ENCODE assay signal across 15 cellular contexts in genomic region chr9:76586555-76587314, GRCh38.
DNase-seq lines count a peak whose midpoint lies in the region; ATAC-seq and TF ChIP-seq lines count a peak whose summit lies in the region.
"Had no signal": no experiment of that assay in that cellular context is flagged by ENCODE, and none has a peak within 500 bp of the region (broad histone marks: within the 10 kb centered on the region; RNA-seq: fewer than 3 reads in every experiment).

No MANE protein-coding gene starts in this region.

- H3K36me3 Mint-ChIP-seq in T-helper 17 cell (ENCODE audit: low read depth): peaks cover 2% of the 10 kb centered on the region
- no peaks in the 10 kb centered on the region for H3K36me3 Mint-ChIP-seq in nephron progenitor cell (ENCODE audit: low read depth)

- 65 to 80% methylated on average over 4 to 5 of the region's 5 CpGs for WGBS in upper lobe of left lung, 2 donors

- H3K27ac Mint-ChIP-seq in T-helper 17 cell (peak overlapping the region; percentile 48), nephron progenitor cell (peak overlapping the region; percentile 41)
- H3K27ac Mint-ChIP-seq: stimulated activated naive CD8-positive, alpha-beta T cell treated with anti-CD3 and anti-CD28 coated beads, Interleukin-15, Interleukin-2, amounts not matched to agents 100 ng/mL and 50 ng/mL, for 24 hours had no signal

- H3K27me3 Mint-ChIP-seq in T-helper 17 cell (peaks cover 5% of the 10 kb centered on the region), nephron progenitor cell (ENCODE audit: low read depth, poor library complexity) (peaks cover 7% of the 10 kb centered on the region)
- H3K27me3 Mint-ChIP-seq: naive B cell had no signal

- TF ChIP-seq CTCF in nephron progenitor cell (IDR thresholded peaks at IDR 0.05) (no peak), upper lobe of left lung (IDR thresholded peaks at IDR 0.05) (no peak)

- H3K36me3 ChIP-seq in upper lobe of left lung: no peaks in the 10 kb centered on the region
- H3K36me3 ChIP-seq: vagina had no signal

- peak; percentile 11 for DNase-seq in DMS153 (lab: John Stamatoyannopoulos, UW)
- peak; percentile 50 for DNase-seq in NCI-H1417 treated with DMSO at 0.1 percent for 48 hours (lab: John Stamatoyannopoulos, UW)
- DNase-seq in T-helper 17 cell: no peak
- no peak for DNase-seq in nephron progenitor cell
- DNase-seq in upper lobe of left lung: no peak
- DNase-seq: activated CD8-positive, alpha-beta memory T cell treated with anti-CD3 and anti-CD28 coated beads for 24 hours; amniotic stem cell; DMS79; naive B cell; stimulated activated CD4-positive, alpha-beta T cell treated with anti-CD3 and anti-CD28 coated beads, Interleukin-12 subunit alpha, Interleukin-12 subunit beta, amount 100 ng/mL, for 4 hours had no signal

- no peak for TF ChIP-seq EP300 in upper lobe of left lung (IDR thresholded peaks at IDR 0.05)

- TF ChIP-seq POLR2A in upper lobe of left lung (IDR thresholded peaks at IDR 0.05): no peak

- peaks cover 3% of the 10 kb centered on the region for H3K4me1 Mint-ChIP-seq in T-helper 17 cell
- H3K4me1 Mint-ChIP-seq in nephron progenitor cell: peaks cover 25% of the 10 kb centered on the region

- peaks cover 0 to 3% (median 0%) of the 10 kb centered on the region in 4 donors for H3K4me1 ChIP-seq in upper lobe of left lung
- H3K4me1 ChIP-seq: vagina had no signal

- ATAC-seq in T-helper 17 cell (no peak), HG03280 (IDR thresholded peaks at IDR 0.05; ENCODE audit: unreplicated experiment) (no peak), upper lobe of left lung (ENCODE audit: low FRiP score in 2 of 2) (no peak), HG03196 (IDR thresholded peaks at IDR 0.05; ENCODE audit: unreplicated experiment) (no peak), HG03095 (IDR thresholded peaks at IDR 0.05; ENCODE audit: unreplicated experiment) (no peak)

- no peaks in the 10 kb centered on the region for H3K9me3 Mint-ChIP-seq in nephron progenitor cell
- H3K9me3 Mint-ChIP-seq: naive B cell had no signal

- no peak overlapping the region for H3K27ac ChIP-seq in upper lobe of left lung
- H3K27ac ChIP-seq: vagina had no signal

- H3K4me3 Mint-ChIP-seq in T-helper 17 cell (no peak overlapping the region), nephron progenitor cell (no peak overlapping the region)
- H3K4me3 Mint-ChIP-seq: stimulated activated naive CD8-positive, alpha-beta T cell treated with anti-CD3 and anti-CD28 coated beads, Interleukin-15, Interleukin-2, amounts not matched to agents 100 ng/mL and 50 ng/mL, for 24 hours had no signal

- H3K4me3 ChIP-seq in upper lobe of left lung: no peak overlapping the region
- H3K4me3 ChIP-seq: vagina had no signal

- H3K9me3 ChIP-seq in T-helper 17 cell (ENCODE audit: control insufficient read depth, low read length, poor library complexity, severe bottlenecking) (no peaks in the 10 kb centered on the region), upper lobe of left lung (no peaks in the 10 kb centered on the region)
- H3K9me3 ChIP-seq: vagina had no signal

- H3K27me3 ChIP-seq in upper lobe of left lung: no peaks in the 10 kb centered on the region
- H3K27me3 ChIP-seq: vagina had no signal

Comparison
In these comparisons a context has a peak if more than half of its experiments do, and no peak if none do; other contexts are left out.
1. DNase-seq: peak in DMS153 (single experiment) and NCI-H1417 treated with DMSO at 0.1 percent for 48 hours (single experiment); none in T-helper 17 cell (0 of 3), nephron progenitor cell (single experiment) and upper lobe of left lung (0 of 2).